In genomic region chr18:49944681-49945080, GRCh38 we compare ENCODE assay signal across 10 cellular contexts.
DNase-seq lines count a peak whose midpoint lies in the region; ATAC-seq and TF ChIP-seq lines count a peak whose summit lies in the region.
"Had no signal": no experiment of that assay in that cellular context is flagged by ENCODE, and none has a peak within 500 bp of the region (broad histone marks: within the 10 kb centered on the region; RNA-seq: fewer than 3 reads in every experiment).

No MANE protein-coding gene starts in this region.

- H3K9me3 ChIP-seq in hepatocyte (ENCODE audit: low read depth) (no peaks in the 10 kb centered on the region), upper lobe of right lung (no peaks in the 10 kb centered on the region)

- H3K36me3 ChIP-seq in hepatocyte (replicated peaks; ENCODE audit: insufficient read depth, low read depth) (no peaks in the 10 kb centered on the region), upper lobe of right lung (no peaks in the 10 kb centered on the region)

- peaks cover 9% of the 10 kb centered on the region for H3K4me1 Mint-ChIP-seq in stimulated activated naive CD8-positive, alpha-beta T cell treated with anti-CD3 and anti-CD28 coated beads, Interleukin-15, amount 100 ng/mL, for 72 hours

- H3K4me2 ChIP-seq in hepatocyte, result no peak overlapping the region

- peak; percentile 38 for TF ChIP-seq CTCF in hepatocyte (IDR thresholded peaks at IDR 0.05; ENCODE audit: poor library complexity)
- TF ChIP-seq CTCF in upper lobe of right lung (IDR thresholded peaks at IDR 0.05), result no peak

- intact Hi-C loops in upper lobe of right lung (cut with DNase I), result no loop called here

- no peaks in the 10 kb centered on the region for H3K79me2 ChIP-seq in hepatocyte

- no peak overlapping the region for H3K27ac Mint-ChIP-seq in stimulated activated naive CD8-positive, alpha-beta T cell treated with anti-CD3 and anti-CD28 coated beads, Interleukin-15, amount 100 ng/mL, for 72 hours
- H3K27ac Mint-ChIP-seq: mesothelial cell of epicardium had no signal

- H3K9me2 ChIP-seq in hepatocyte (replicated peaks; ENCODE audit: insufficient read depth), result no peaks in the 10 kb centered on the region

- ATAC-seq in stimulated activated naive CD8-positive, alpha-beta T cell treated with anti-CD3 and anti-CD28 coated beads, Interleukin-15, amount 100 ng/mL, for 72 hours, result peak; percentile 67
- ATAC-seq in stimulated activated naive CD8-positive, alpha-beta T cell treated with anti-CD3 and anti-CD28 coated beads, Interleukin-15, Interleukin-2, amounts not matched to agents 100 U/mL and 50 U/mL, for 24 hours, result no peak
- ATAC-seq in upper lobe of right lung (peak; percentile 68), GM21381 (IDR thresholded peaks at IDR 0.05; ENCODE audit: unreplicated experiment) (no peak), GM21515 (IDR thresholded peaks at IDR 0.05; ENCODE audit: unreplicated experiment) (no peak)

- H3K4me3 ChIP-seq in hepatocyte (no peak overlapping the region), upper lobe of right lung (no peak overlapping the region)

- H4K20me1 ChIP-seq in hepatocyte (ENCODE audit: insufficient read depth, poor library complexity, severe bottlenecking), result no peaks in the 10 kb centered on the region

- no peaks in the 10 kb centered on the region for H3K9me3 Mint-ChIP-seq in stimulated activated naive CD8-positive, alpha-beta T cell treated with anti-CD3 and anti-CD28 coated beads, Interleukin-15, amount 100 ng/mL, for 72 hours
- H3K9me3 Mint-ChIP-seq: mesothelial cell of epicardium had no signal

- H3K4me1 ChIP-seq in hepatocyte (ENCODE audit: insufficient read depth), result no peaks in the 10 kb centered on the region
- no peaks in the 10 kb centered on the region for H3K4me1 ChIP-seq in upper lobe of right lung

- no peak overlapping the region for H3K27ac ChIP-seq in hepatocyte
- H3K27ac ChIP-seq in upper lobe of right lung, result no peak overlapping the region

- H2AFZ ChIP-seq in hepatocyte, result no peak overlapping the region

- H3K27me3 Mint-ChIP-seq in stimulated activated naive CD8-positive, alpha-beta T cell treated with anti-CD3 and anti-CD28 coated beads, Interleukin-15, amount 100 ng/mL, for 72 hours, result no peaks in the 10 kb centered on the region

- no peaks in the 10 kb centered on the region for H3K27me3 ChIP-seq in hepatocyte
- peaks cover 5% of the 10 kb centered on the region for H3K27me3 ChIP-seq in upper lobe of right lung

- no peak overlapping the region for H3K4me3 Mint-ChIP-seq in stimulated activated naive CD8-positive, alpha-beta T cell treated with anti-CD3 and anti-CD28 coated beads, Interleukin-15, amount 100 ng/mL, for 72 hours
- H3K4me3 Mint-ChIP-seq: mesothelial cell of epicardium had no signal

- DNase-seq in stimulated activated naive CD8-positive, alpha-beta T cell treated with anti-CD3 and anti-CD28 coated beads, Interleukin-15, amount 100 ng/mL, for 72 hours, result peak in 1 of 2 donors; percentile 28
- no peak for DNase-seq in stimulated activated naive CD8-positive, alpha-beta T cell treated with anti-CD3 and anti-CD28 coated beads, Interleukin-15, Interleukin-2, amounts not matched to agents 100 U/mL and 50 U/mL, for 24 hours
- DNase-seq in RPMI8226 (peak; percentile 37), hepatocyte (ENCODE audit: low spot score) (peak; percentile 40), upper lobe of right lung (no peak)
- no peak for DNase-seq in effector CD4-positive, alpha-beta T cell
- DNase-seq: cerebellar nuclear complex had no signal

- WGBS in hepatocyte (ENCODE audit: low lambda C conversion rate, missing lambda C conversion rate), result 78% methylated on average over 7 of the region's 8 CpGs

Comparison
In these comparisons a context has a peak if more than half of its experiments do, and no peak if none do; other contexts are left out.
1. ATAC-seq: peak in stimulated activated naive CD8-positive, alpha-beta T cell treated with anti-CD3 and anti-CD28 coated beads, Interleukin-15, amount 100 ng/mL, for 72 hours (single experiment) and upper lobe of right lung (single experiment); none in stimulated activated naive CD8-positive, alpha-beta T cell treated with anti-CD3 and anti-CD28 coated beads, Interleukin-15, Interleukin-2, amounts not matched to agents 100 U/mL and 50 U/mL, for 24 hours (single experiment), GM21381 (single experiment) and GM21515 (single experiment).
2. DNase-seq: peak in RPMI8226 (single experiment) and hepatocyte (single experiment); none in stimulated activated naive CD8-positive, alpha-beta T cell treated with anti-CD3 and anti-CD28 coated beads, Interleukin-15, Interleukin-2, amounts not matched to agents 100 U/mL and 50 U/mL, for 24 hours (single experiment), upper lobe of right lung (single experiment) and effector CD4-positive, alpha-beta T cell (single experiment).